19 cellular contexts compared by ENCODE assay signal in genomic region chr1:241810769-241811402, GRCh38. TPM values are rescaled to one million over a fixed set of nuclear protein-coding genes. Genes with fewer than 3 reads are reported as not detected.
A peak's percentile ranks its signal among the peaks of the same experiment; 100 is the strongest.
DNase-seq lines count a peak whose midpoint lies in the region; ATAC-seq and TF ChIP-seq lines count a peak whose summit lies in the region.
"Had no signal": no experiment of that assay in that cellular context is flagged by ENCODE, and none has a peak within 500 bp of the region (broad histone marks: within the 10 kb centered on the region; RNA-seq: fewer than 3 reads in every experiment).

No MANE protein-coding gene starts in this region.

- DNase-seq in left lung (no peak), Calu3 (no peak), substantia nigra (lab: John Stamatoyannopoulos, UW) (no peak), caudate nucleus (lab: John Stamatoyannopoulos, UW) (no peak)
- DNase-seq in stimulated activated CD8-positive, alpha-beta memory T cell treated with anti-CD3 and anti-CD28 coated beads, Interleukin-4, amount 100 ng/mL, for 48 hours, result no peak
- DNase-seq: anterior cingulate cortex; DMS79; NCI-H1417 treated with DMSO at 0.1 percent for 48 hours; NCI-H526 treated with DMSO at 0.1 percent for 48 hours; right cardiac atrium; Right ventricle myocardium superior; stimulated activated CD4-positive, alpha-beta T cell treated with anti-CD3 and anti-CD28 coated beads, Interleukin-4, amount 100 ng/mL, for 24 hours; stimulated activated naive CD4-positive, alpha-beta T cell had no signal

- ATAC-seq in GM18873 (IDR thresholded peaks at IDR 0.05; ENCODE audit: low FRiP score, unreplicated experiment) (peak; percentile 85), HG02759 (IDR thresholded peaks at IDR 0.05; ENCODE audit: unreplicated experiment) (peak; percentile 65), HG03521 (IDR thresholded peaks at IDR 0.05; ENCODE audit: unreplicated experiment) (peak; percentile 67), left lung (peak; percentile 38)
- ATAC-seq: activated T-helper 17 cell treated with anti-CD3 and anti-CD28 coated beads, Interleukin-2, amount 50 U/mL, for 72 hours; right cardiac atrium had no signal

- H3K36me3 ChIP-seq in left lung, result no peaks in the 10 kb centered on the region

- no peaks in the 10 kb centered on the region for H3K9me3 Mint-ChIP-seq in Calu3 (ENCODE audit: low read depth, unreplicated experiment)
- H3K9me3 Mint-ChIP-seq: activated T-helper 17 cell treated with anti-CD3 and anti-CD28 coated beads, Interleukin-2, amount 50 U/mL, for 72 hours; nephron had no signal

- H3K36me3 Mint-ChIP-seq in Calu3 (ENCODE audit: insufficient read depth, unreplicated experiment), result no peaks in the 10 kb centered on the region

- H3K4me3 ChIP-seq in left lung, result no peak overlapping the region

- H3K9me3 ChIP-seq in left lung, result no peaks in the 10 kb centered on the region

- H3K27ac ChIP-seq in left lung (no peak overlapping the region), substantia nigra (ENCODE audit: low read depth, low read length, poor library complexity, severe bottlenecking) (no peak overlapping the region), caudate nucleus (ENCODE audit: low read depth, low read length) (no peak overlapping the region)

- CTCF ChIA-PET in Calu3 (lab: Charles Lee), result no interaction called here

- H3K27me3 ChIP-seq in left lung, result no peaks in the 10 kb centered on the region

- intact Hi-C loops in left lung (cut with DNase I) (no loop called here), Calu3 (cut with micrococcal nuclease; ENCODE audit: unreplicated experiment) (no loop called here)

- H3K4me1 Mint-ChIP-seq in Calu3 (ENCODE audit: low read depth, unreplicated experiment), result peaks cover 5% of the 10 kb centered on the region
- H3K4me1 Mint-ChIP-seq: activated T-helper 17 cell treated with anti-CD3 and anti-CD28 coated beads, Interleukin-2, amount 50 U/mL, for 72 hours; B cell had no signal

- TF ChIP-seq CTCF in left lung (IDR thresholded peaks at IDR 0.05) (no peak), Calu3 (IDR thresholded peaks at IDR 0.05; ENCODE audit: unreplicated experiment) (no peak)

- no TSS peak for BruUV-seq in Calu3 (replicated peaks; lab: Mats Ljungman, UMichigan)

- no peak overlapping the region for H3K27ac Mint-ChIP-seq in Calu3 (ENCODE audit: unreplicated experiment)
- H3K27ac Mint-ChIP-seq: activated T-helper 17 cell treated with anti-CD3 and anti-CD28 coated beads, Interleukin-2, amount 50 U/mL, for 72 hours; B cell; nephron had no signal

- no peaks in the 10 kb centered on the region for H3K27me3 Mint-ChIP-seq in Calu3 (ENCODE audit: unreplicated experiment)

- no peak overlapping the region for H3K4me3 Mint-ChIP-seq in Calu3 (ENCODE audit: low read depth, unreplicated experiment)
- H3K4me3 Mint-ChIP-seq: activated T-helper 17 cell treated with anti-CD3 and anti-CD28 coated beads, Interleukin-2, amount 50 U/mL, for 72 hours; B cell; nephron had no signal

- H3K4me1 ChIP-seq in left lung, result no peaks in the 10 kb centered on the region

RNA-seq across cellular contexts. Expression of gene EXO1, which starts 37.1 kb away (rescaled TPM):
- total RNA-seq in left lung, result 1 to 10 TPM; 4.0 to 5.6 TPM
- 19.9 and 36.3 TPM in 2 replicates for total RNA-seq in Calu3 (2022)
